21 cellular contexts compared by ENCODE assay signal in genomic region chr10:127923646-127924045, GRCh38. TPM values are rescaled to one million over a fixed set of nuclear protein-coding genes. Genes with fewer than 3 reads are reported as not detected.
DNase-seq lines count a peak whose midpoint lies in the region; ATAC-seq and TF ChIP-seq lines count a peak whose summit lies in the region.
"Had no signal": no experiment of that assay in that cellular context is flagged by ENCODE, and none has a peak within 500 bp of the region (broad histone marks: within the 10 kb centered on the region; RNA-seq: fewer than 3 reads in every experiment).

No MANE protein-coding gene starts in this region.

- peak overlapping the region; percentile 81 to 89 for H3K27ac ChIP-seq in right atrium auricular region
- peak overlapping the region; percentile 9 to 64 (median 26) for H3K27ac ChIP-seq in esophagus muscularis mucosa (replicated peaks in 1 of 4)
- peak overlapping the region; percentile 33 for H3K27ac ChIP-seq in rectal smooth muscle tissue (ENCODE audit: low read depth, low read length)
- H3K27ac ChIP-seq in colonic mucosa, result no peak overlapping the region

- no peaks in the 10 kb centered on the region for H3K36me3 ChIP-seq in right atrium auricular region
- no peaks in the 10 kb centered on the region for H3K36me3 ChIP-seq in esophagus muscularis mucosa
- no peaks in the 10 kb centered on the region for H3K36me3 ChIP-seq in rectal smooth muscle tissue (ENCODE audit: control insufficient read depth, insufficient read depth, low read length)
- no peaks in the 10 kb centered on the region for H3K36me3 ChIP-seq in colonic mucosa

- no peak for ATAC-seq in left cardiac atrium
- ATAC-seq in HG03521 (IDR thresholded peaks at IDR 0.05; ENCODE audit: unreplicated experiment), result no peak
- ATAC-seq in HG02763 (IDR thresholded peaks at IDR 0.05; ENCODE audit: unreplicated experiment), result no peak
- ATAC-seq: activated CD8-positive, alpha-beta memory T cell treated with anti-CD3 and anti-CD28 coated beads, Interleukin-2, amount 10 ng/mL, durations not matched to agents 7 days and 5 days; effector memory CD8-positive, alpha-beta T cell; GM12878; mucosa of descending colon had no signal

- no peaks in the 10 kb centered on the region for H3K27me3 ChIP-seq in right atrium auricular region
- H3K27me3 ChIP-seq in esophagus muscularis mucosa, result no peaks in the 10 kb centered on the region
- no peaks in the 10 kb centered on the region for H3K27me3 ChIP-seq in rectal smooth muscle tissue (ENCODE audit: control insufficient read depth, insufficient read depth, low read length)
- no peaks in the 10 kb centered on the region for H3K27me3 ChIP-seq in colonic mucosa

- no peak overlapping the region for H3K9ac ChIP-seq in rectal smooth muscle tissue (ENCODE audit: low read length)
- H3K9ac ChIP-seq in colonic mucosa (ENCODE audit: low read depth in 2 of 2, low read length in 2 of 2), result no peak overlapping the region

- 40% methylated on average over 1 of the region's 1 CpG for WGBS in esophagus muscularis mucosa

- DNase-seq in right atrium auricular region (ENCODE audit: low spot score) (no peak), left cardiac atrium (no peak), esophagus muscularis mucosa (ENCODE audit: extremely low spot score) (no peak), colonic mucosa (no peak), SKM-1 treated with dmso at 0.1 percent for 144 hours (lab: John Stamatoyannopoulos, UW; ENCODE audit: unreplicated experiment) (no peak)
- DNase-seq: activated CD8-positive, alpha-beta memory T cell treated with anti-CD3 and anti-CD28 coated beads, Interleukin-2, amount 10 ng/mL, durations not matched to agents 7 days and 5 days; CD4-positive, alpha-beta T cell; central memory CD4-positive, alpha-beta T cell; DMS153; effector memory CD8-positive, alpha-beta T cell; GF-D8; mucosa of descending colon; NCI-H69; OCI-M1; stimulated activated CD4-positive, alpha-beta T cell treated with anti-CD3 and anti-CD28 coated beads, Interleukin-2, amount 100 ng/mL, for 48 hours had no signal

- intact Hi-C loops in left cardiac atrium (cut with DNase I), result no loop called here
- intact Hi-C loops in esophagus muscularis mucosa (cut with DNase I), result no loop called here
- intact Hi-C loops in colonic mucosa (cut with DNase I), result no loop called here

- no peak for TF ChIP-seq POLR2A in esophagus muscularis mucosa (IDR thresholded peaks at IDR 0.05; ENCODE audit: low read depth)

- H3K4me3 ChIP-seq in right atrium auricular region, result no peak overlapping the region
- H3K4me3 ChIP-seq in esophagus muscularis mucosa, result no peak overlapping the region
- H3K4me3 ChIP-seq in rectal smooth muscle tissue (ENCODE audit: low read length), result no peak overlapping the region
- no peak overlapping the region for H3K4me3 ChIP-seq in colonic mucosa
- H3K4me3 ChIP-seq: GM12878, mucosa of descending colon had no signal

- H3K4me1 ChIP-seq in right atrium auricular region, result peaks cover 0 to 66% of the 10 kb centered on the region in 2 donors
- H3K4me1 ChIP-seq in esophagus muscularis mucosa, result peaks cover 32 to 60% (median 43%) of the 10 kb centered on the region in 4 donors
- peaks cover 4% of the 10 kb centered on the region for H3K4me1 ChIP-seq in rectal smooth muscle tissue (ENCODE audit: control insufficient read depth, insufficient read depth, low read length)
- peaks cover 3% of the 10 kb centered on the region for H3K4me1 ChIP-seq in colonic mucosa

- no peak for TF ChIP-seq EP300 in esophagus muscularis mucosa (IDR thresholded peaks at IDR 0.05)

- TF ChIP-seq CTCF in right atrium auricular region (IDR thresholded peaks at IDR 0.05) (no peak), esophagus muscularis mucosa (IDR thresholded peaks at IDR 0.05) (no peak), colonic mucosa (IDR thresholded peaks at IDR 0.05) (no peak)

- H3K9me3 ChIP-seq in right atrium auricular region (no peaks in the 10 kb centered on the region), esophagus muscularis mucosa (no peaks in the 10 kb centered on the region), colonic mucosa (no peaks in the 10 kb centered on the region)
- H3K9me3 ChIP-seq: mucosa of descending colon had no signal

RNA-seq across cellular contexts. Expression of gene PTPRE, which starts 16.7 kb away (rescaled TPM):
- total RNA-seq in right atrium auricular region (10 to 100 TPM; 11.3 to 23.5 TPM), left cardiac atrium (10 to 100 TPM; 14.2 to 24.3 TPM), esophagus muscularis mucosa (10 to 100 TPM in 2 of 4 donors, 1 to 10 TPM in 2; 8.7 to 22.4 (median 13.3) TPM), colonic mucosa (10 to 100 TPM; 15.9 to 18.8 TPM)

RNA-seq across cellular contexts. Expression of gene CLRN3, which starts 30.9 kb away (rescaled TPM):
- not detected for total RNA-seq in right atrium auricular region
- total RNA-seq in left cardiac atrium, result not detected
- total RNA-seq in esophagus muscularis mucosa, result not detected
- total RNA-seq in colonic mucosa, result 100 to 1,000 TPM in 1 of 2 donors, 10 to 100 TPM in 1; 76.8 to 110 TPM
- total RNA-seq: activated CD8-positive, alpha-beta memory T cell treated with anti-CD3 and anti-CD28 coated beads, Interleukin-2, amount 10 ng/mL, durations not matched to agents 7 days and 5 days; CD4-positive, alpha-beta T cell; GM12878; LHCN-M2; subcutaneous adipose tissue had no signal

Comparison
In these comparisons a context has a peak if more than half of its experiments do, and no peak if none do; other contexts are left out.
1. RNA of gene CLRN3, which starts 30.9 kb away (total RNA-seq): 76.8 to 110 TPM in colonic mucosa; not detected in left cardiac atrium, not detected in right atrium auricular region and not detected in esophagus muscularis mucosa; every median in the first group is over 10 times any median in the second.